ENCODE assay signal across 2 cellular contexts in genomic region chr2:241415196-241415595, GRCh38.
TF ChIP-seq lines count a peak whose summit lies in the region.

No MANE protein-coding gene starts in this region.

TF ChIP-seq in HepG2, 621 proteins besides CTCF, POLR2A, EP300 and RAD21 (continued from another document):
- TF ChIP-seq ZBTB37 (CRISPR knock-in tag; IDR thresholded peaks at IDR 0.05) (no peak), RFXAP (CRISPR knock-in tag; IDR thresholded peaks at IDR 0.05; ENCODE audit: borderline replicate concordance) (no peak), TEAD3 (CRISPR knock-in tag; optimal IDR thresholded peaks at IDR 0.05; ENCODE audit: borderline replicate concordance) (peak; percentile 94), KDM3A (CRISPR knock-in tag; IDR thresholded peaks at IDR 0.05; ENCODE audit: low read depth) (no peak), ATF2 (CRISPR knock-in tag; IDR thresholded peaks at IDR 0.05) (no peak), HNRNPL (IDR thresholded peaks at IDR 0.05; ENCODE audit: low read depth, low read length) (no peak), TP53 (CRISPR knock-in tag; conservative IDR thresholded peaks at IDR 0.05) (no peak), ZNF333 (CRISPR knock-in tag; IDR thresholded peaks at IDR 0.05; ENCODE audit: borderline replicate concordance) (no peak), HNF4A (CRISPR knock-in tag; IDR thresholded peaks at IDR 0.05) (0 out of 2 replicates have a peak, but pooled peaks have one; percentile 12), ZNF703 (CRISPR knock-in tag; IDR thresholded peaks at IDR 0.05; ENCODE audit: borderline replicate concordance) (no peak), ZNF569 (CRISPR knock-in tag; IDR thresholded peaks at IDR 0.05; ENCODE audit: borderline replicate concordance) (no peak), ZNF792 (CRISPR knock-in tag; IDR thresholded peaks at IDR 0.05) (no peak), ZBTB44 (CRISPR knock-in tag; IDR thresholded peaks at IDR 0.05) (no peak), ARNT (IDR thresholded peaks at IDR 0.05) (no peak), GLMP (CRISPR knock-in tag; IDR thresholded peaks at IDR 0.05; ENCODE audit: borderline replicate concordance) (no peak), GPN1 (CRISPR knock-in tag; IDR thresholded peaks at IDR 0.05; ENCODE audit: borderline replicate concordance) (no peak)

TF ChIP-seq in SK-N-SH, 30 proteins besides CTCF, POLR2A, EP300 and RAD21 (continued from another document):
- TF ChIP-seq REST (IDR thresholded peaks at IDR 0.05; ENCODE audit: low read depth, low read length), result no peak
- TF ChIP-seq GATA2 (CRISPR knock-in tag; IDR thresholded peaks at IDR 0.05), result no peak
- no peak for TF ChIP-seq FOXJ3 (CRISPR knock-in tag; IDR thresholded peaks at IDR 0.05)
- no peak for TF ChIP-seq MAX (IDR thresholded peaks at IDR 0.05; ENCODE audit: low read depth)
- TF ChIP-seq NFIC (IDR thresholded peaks at IDR 0.05; ENCODE audit: borderline replicate concordance), result no peak
- TF ChIP-seq RFX5 (IDR thresholded peaks at IDR 0.05; ENCODE audit: low read length), result no peak
- TF ChIP-seq PBX3 (IDR thresholded peaks at IDR 0.05), result no peak
- TF ChIP-seq SMC3 (IDR thresholded peaks at IDR 0.05; ENCODE audit: low read depth, low read length), result no peak
- no peak for TF ChIP-seq ZBTB33 (IDR thresholded peaks at IDR 0.05; ENCODE audit: borderline replicate concordance, low read depth)
- TF ChIP-seq TAF1 (IDR thresholded peaks at IDR 0.05; ENCODE audit: borderline replicate concordance, low read depth, low read length), result no peak
- no peak for TF ChIP-seq ELF1 (IDR thresholded peaks at IDR 0.05)
- TF ChIP-seq YY1 (IDR thresholded peaks at IDR 0.05; ENCODE audit: low read depth), result no peak
- no peak for TF ChIP-seq USF2 (IDR thresholded peaks at IDR 0.05; ENCODE audit: borderline replicate concordance, low read depth, low read length)
- no peak for TF ChIP-seq IRF3 (IDR thresholded peaks at IDR 0.05; ENCODE audit: low read depth, low read length)
- TF ChIP-seq TEAD4 (IDR thresholded peaks at IDR 0.05; ENCODE audit: borderline replicate concordance, insufficient read depth), result no peak
- no peak for TF ChIP-seq RCOR1 (IDR thresholded peaks at IDR 0.05; ENCODE audit: low read length)
- TF ChIP-seq FOSL2 (IDR thresholded peaks at IDR 0.05; ENCODE audit: borderline replicate concordance, low read depth), result no peak
- TF ChIP-seq MEF2A (IDR thresholded peaks at IDR 0.05; ENCODE audit: borderline replicate concordance, low read depth), result no peak
